17 cellular contexts compared by ENCODE assay signal in genomic region chr6:137783640-137784198, GRCh38.
"Had no signal": no experiment of that assay in that cellular context is flagged by ENCODE, and none has a peak within 500 bp of the region (broad histone marks: within the 10 kb centered on the region; RNA-seq: fewer than 3 reads in every experiment).

No MANE protein-coding gene starts in this region.

- ATAC-seq: gastroesophageal sphincter; left lobe of liver; naive thymus-derived CD8-positive, alpha-beta T cell had no signal

- DNase-seq: activated CD4-positive, CD25-positive, alpha-beta regulatory T cell treated with anti-CD3 and anti-CD28 coated beads, Interleukin-2, amount 50 U/mL, for 72 hours; activated naive CD4-positive, alpha-beta T cell treated with anti-CD3 and anti-CD28 coated beads, Interleukin-2, amount 50 U/mL, for 16 hours; activated T-cell treated with anti-CD3 and anti-CD28 coated beads for 4 hours; esophagus squamous epithelium; naive thymus-derived CD8-positive, alpha-beta T cell; right cardiac atrium; small intestine; stimulated activated CD4-positive, alpha-beta T cell treated with anti-CD3 and anti-CD28 coated beads, Interleukin-4, amount 100 ng/mL, for 4 hours; stimulated activated CD8-positive, alpha-beta memory T cell treated with anti-CD3 and anti-CD28 coated beads, Interleukin-4, amount 100 ng/mL, for 48 hours; stimulated activated naive CD4-positive, alpha-beta T cell treated with Interleukin-2 at 50 U/mL for 16 hours; substantia nigra; T-helper 9 cell; transverse colon had no signal

- H3K27ac ChIP-seq: esophagus squamous epithelium, transverse colon, vagina had no signal

- H3K4me3 ChIP-seq: esophagus squamous epithelium, gastroesophageal sphincter, transverse colon, vagina had no signal

- H3K36me3 ChIP-seq: esophagus squamous epithelium, gastroesophageal sphincter, transverse colon, vagina had no signal

- H3K4me1 ChIP-seq: vagina had no signal

- H3K9me3 Mint-ChIP-seq: memory B cell; naive thymus-derived CD8-positive, alpha-beta T cell had no signal

- H3K9me3 ChIP-seq: esophagus squamous epithelium, gastroesophageal sphincter, transverse colon, vagina had no signal

- H3K4me3 Mint-ChIP-seq: memory B cell; naive thymus-derived CD8-positive, alpha-beta T cell had no signal

- H3K27ac Mint-ChIP-seq: memory B cell had no signal

- H3K27me3 Mint-ChIP-seq: memory B cell had no signal

- H3K27me3 ChIP-seq: esophagus squamous epithelium, gastroesophageal sphincter, transverse colon, vagina had no signal

- H3K36me3 Mint-ChIP-seq: memory B cell; naive thymus-derived CD8-positive, alpha-beta T cell had no signal
